14 cellular contexts compared by ENCODE assay signal in the genomic region with DNA sequence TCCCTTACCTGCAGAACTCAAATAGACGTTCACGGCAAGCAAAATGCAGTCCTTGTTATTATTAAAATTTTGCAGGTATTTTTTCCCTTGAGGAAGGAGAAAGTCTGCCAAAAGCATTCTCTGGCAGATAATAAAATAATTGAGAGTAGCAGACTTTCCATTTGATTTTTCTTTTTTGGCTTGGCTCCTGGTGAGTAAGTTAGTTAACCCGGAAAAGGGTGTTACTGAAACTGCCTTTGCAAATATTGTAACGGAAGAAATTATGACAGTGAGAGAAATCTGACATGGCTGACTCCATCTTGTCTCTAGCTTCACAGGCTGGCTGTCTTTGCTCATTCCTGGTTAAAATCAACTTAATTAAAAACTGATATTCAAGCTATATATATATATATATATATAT.
DNase-seq lines count a peak whose midpoint lies in the region; ATAC-seq lines count a peak whose summit lies in the region.
"Had no signal": no experiment of that assay in that cellular context is flagged by ENCODE, and none has a peak within 500 bp of the region (broad histone marks: within the 10 kb centered on the region; RNA-seq: fewer than 3 reads in every experiment).

No MANE protein-coding gene starts in this region.

- ATAC-seq in GM19463 (IDR thresholded peaks at IDR 0.05; ENCODE audit: unreplicated experiment) = no peak
- ATAC-seq: GM12878 had no signal

- DNase-seq in EH (ENCODE audit: low read depth) = peak; percentile 10
- peak; percentile 3 for DNase-seq in RKO (ENCODE audit: low spot score)
- peak; percentile 56 to 60 for DNase-seq in dermis microvascular lymphatic vessel endothelial cell (ENCODE audit: low read depth in 2 of 2)
- peak; percentile 48 to 77 for DNase-seq in lung microvascular endothelial cell (ENCODE audit: low read depth in 2 of 2)
- no peak for DNase-seq in RPMI8226
- DNase-seq in NCI-H187 (lab: John Stamatoyannopoulos, UW) = no peak
- DNase-seq: C1 segment of cervical spinal cord; Calu3; CD4-positive, alpha-beta T cell; DMS 273 treated with DMSO at 0.1 percent for 48 hours; GOT3; H9 had no signal

Comparison
In these comparisons a context has a peak if more than half of its experiments do, and no peak if none do; other contexts are left out.
1. DNase-seq: peak in EH (single experiment), RKO (single experiment), dermis microvascular lymphatic vessel endothelial cell (2 of 2) and lung microvascular endothelial cell (2 of 2); none in RPMI8226 (single experiment) and NCI-H187 (0 of 2).